ENCODE assay signal across 9 cellular contexts in the genomic region with DNA sequence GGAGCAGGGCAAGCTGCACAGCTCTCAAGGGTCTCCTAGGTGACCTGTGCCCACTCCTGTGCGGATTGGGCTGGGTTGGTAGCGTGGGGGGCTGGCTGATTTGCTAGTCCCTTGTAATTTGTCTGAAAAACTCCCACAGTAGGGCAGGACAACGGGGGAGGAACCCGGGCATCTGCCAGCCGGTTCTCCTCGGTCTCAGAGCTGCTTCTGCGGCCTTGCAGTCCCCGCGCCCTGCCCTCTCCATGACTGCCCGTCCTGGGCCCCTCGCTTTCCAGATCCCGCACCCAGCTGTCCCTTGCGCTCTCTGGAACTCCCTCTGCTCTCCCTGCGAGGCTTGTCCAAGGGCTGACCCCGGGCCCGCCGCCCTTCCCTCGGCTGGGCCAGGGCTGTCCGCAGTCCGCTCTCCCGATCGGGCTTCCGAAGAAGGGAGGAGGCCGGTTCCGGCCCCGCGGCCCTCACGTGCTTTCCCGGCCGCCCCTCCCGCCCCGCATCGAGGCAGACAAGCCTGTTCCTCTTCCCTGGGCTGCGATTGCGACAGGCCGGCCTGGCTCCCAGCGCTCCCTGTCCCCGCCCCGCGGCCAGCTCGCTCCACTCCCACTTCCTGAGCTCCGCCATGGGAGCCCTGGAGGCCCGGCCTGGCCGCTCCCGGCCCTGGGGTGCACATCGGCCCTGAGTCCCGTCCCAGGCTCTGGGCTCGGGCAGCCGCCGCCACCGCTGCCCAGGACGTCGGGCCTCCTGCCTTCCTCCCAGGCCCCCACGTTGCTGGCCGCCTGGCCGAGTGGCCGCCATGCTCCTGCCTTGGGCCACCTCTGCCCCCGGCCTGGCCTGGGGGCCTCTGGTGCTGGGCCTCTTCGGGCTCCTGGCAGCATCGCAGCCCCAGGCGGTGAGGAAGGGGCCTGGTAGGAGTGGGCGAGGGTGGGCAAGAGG. TPM values are rescaled to one million over a fixed set of nuclear protein-coding genes. Genes with fewer than 3 reads are reported as not detected.
A peak's percentile ranks its signal among the peaks of the same experiment; 100 is the strongest.
DNase-seq lines count a peak whose midpoint lies in the region; ATAC-seq, FAIRE-seq and TF ChIP-seq lines count a peak whose summit lies in the region.
"Had no signal": no experiment of that assay in that cellular context is flagged by ENCODE, and none has a peak within 500 bp of the region (broad histone marks: within the 10 kb centered on the region; RNA-seq: fewer than 3 reads in every experiment).

A gene (plus strand): TSS at position 591 of the 927 bp plus-strand sequence. CDS start 197 bp downstream, at position 788.

- POLR2A ChIA-PET in activated CD4-positive, alpha-beta memory T cell treated with anti-CD3 and anti-CD28 coated beads for 36 hours (lab: Charles Lee) = no interaction called here
- POLR2A ChIA-PET in activated CD4-positive, alpha-beta memory T cell treated with anti-CD3 and anti-CD28 coated beads, Interleukin-2, amount 10 ng/mL, durations not matched to agents 7 days and 5 days (lab: Charles Lee) = no interaction called here
- POLR2A ChIA-PET in Panc1 (lab: Charles Lee) = no interaction called here

- H3K4me1 Mint-ChIP-seq in activated CD4-positive, alpha-beta memory T cell treated with anti-CD3 and anti-CD28 coated beads for 36 hours (ENCODE audit: low read depth) = peaks cover 3% of the 10 kb centered on the region
- H3K4me1 Mint-ChIP-seq in activated CD4-positive, alpha-beta memory T cell treated with anti-CD3 and anti-CD28 coated beads, Interleukin-2, amount 10 ng/mL, durations not matched to agents 7 days and 5 days = no peaks in the 10 kb centered on the region

- H3K36me3 Mint-ChIP-seq in activated CD4-positive, alpha-beta memory T cell treated with anti-CD3 and anti-CD28 coated beads for 36 hours = no peaks in the 10 kb centered on the region
- H3K36me3 Mint-ChIP-seq in activated CD4-positive, alpha-beta memory T cell treated with anti-CD3 and anti-CD28 coated beads, Interleukin-2, amount 10 ng/mL, durations not matched to agents 7 days and 5 days (ENCODE audit: low read depth) = no peaks in the 10 kb centered on the region

- H3K4me1 ChIP-seq in Panc1 (ENCODE audit: control insufficient read depth, insufficient read depth, low read length) = no peaks in the 10 kb centered on the region
- peaks cover 4 to 9% of the 10 kb centered on the region in 2 donors for H3K4me1 ChIP-seq in small intestine (ENCODE audit: control insufficient read depth in 2 of 2, insufficient read depth in 1 of 2, low read depth in 1 of 2, low read length in 1 of 2)

- intact Hi-C loops in activated CD4-positive, alpha-beta memory T cell treated with anti-CD3 and anti-CD28 coated beads for 36 hours (cut with micrococcal nuclease) = no loop called here
- intact Hi-C loops in Panc1 (cut with micrococcal nuclease; ENCODE audit: unreplicated experiment) = no loop called here

- H3K4me3 ChIP-seq in Panc1 (ENCODE audit: low read depth in 2 of 2, low read length in 2 of 2) = no peak within 1 kb of the TSS
- peak within 1 kb of the TSS; percentile 52 for H3K4me3 ChIP-seq in kidney epithelial cell (ENCODE audit: low read depth, low read length)
- peak within 1 kb of the TSS; percentile 48 to 89 for H3K4me3 ChIP-seq in small intestine (ENCODE audit: low read depth in 1 of 2, low read length in 2 of 2)

- H3K27ac ChIP-seq in Panc1 (ENCODE audit: low read length) (no peak within 1 kb of the TSS), cingulate gyrus (ENCODE audit: low read depth, low read length) (peak within 1 kb of the TSS; percentile 91), small intestine (ENCODE audit: low read depth in 1 of 2, low read length in 1 of 2) (peak within 1 kb of the TSS; percentile 82 to 88)

- H3K27me3 Mint-ChIP-seq in activated CD4-positive, alpha-beta memory T cell treated with anti-CD3 and anti-CD28 coated beads for 36 hours = peaks cover 20% of the 10 kb centered on the region
- peaks cover 36% of the 10 kb centered on the region for H3K27me3 Mint-ChIP-seq in activated CD4-positive, alpha-beta memory T cell treated with anti-CD3 and anti-CD28 coated beads, Interleukin-2, amount 10 ng/mL, durations not matched to agents 7 days and 5 days

- FAIRE-seq in small intestine (lab: Jason Lieb, UNC) = no peak
- FAIRE-seq: G401.6 had no signal

- H3K36me3 ChIP-seq in Panc1 (ENCODE audit: control insufficient read depth, insufficient read depth, low read length) (peaks cover 5% of the 10 kb centered on the region; the same call in 1 of the 2 replicates), kidney epithelial cell (ENCODE audit: control insufficient read depth, insufficient read depth, low read length) (no peaks in the 10 kb centered on the region), small intestine (ENCODE audit: control insufficient read depth in 2 of 2, insufficient read depth in 2 of 2, low read length in 2 of 2) (peaks cover 5 to 9% of the 10 kb centered on the region in 2 donors)

- H3K4me3 Mint-ChIP-seq in activated CD4-positive, alpha-beta memory T cell treated with anti-CD3 and anti-CD28 coated beads for 36 hours = peak within 1 kb of the TSS; percentile 39
- no peak within 1 kb of the TSS for H3K4me3 Mint-ChIP-seq in activated CD4-positive, alpha-beta memory T cell treated with anti-CD3 and anti-CD28 coated beads, Interleukin-2, amount 10 ng/mL, durations not matched to agents 7 days and 5 days

- in situ Hi-C loops in Panc1 (cut with HindIII; ENCODE audit: low pct_unique_long_range_greater_than_20kb, low sequenced_read_pairs) = no loop called here

- H3K27ac Mint-ChIP-seq in activated CD4-positive, alpha-beta memory T cell treated with anti-CD3 and anti-CD28 coated beads for 36 hours = no peak within 1 kb of the TSS
- H3K27ac Mint-ChIP-seq in activated CD4-positive, alpha-beta memory T cell treated with anti-CD3 and anti-CD28 coated beads, Interleukin-2, amount 10 ng/mL, durations not matched to agents 7 days and 5 days = no peak within 1 kb of the TSS

- ATAC-seq in Panc1 (0 out of 2 replicates have a peak, but pooled peaks have one; percentile 8), GM21381 (IDR thresholded peaks at IDR 0.05; ENCODE audit: unreplicated experiment) (no peak), HG03108 (IDR thresholded peaks at IDR 0.05; ENCODE audit: unreplicated experiment) (no peak)

- H3K9me3 ChIP-seq in Panc1 (ENCODE audit: control insufficient read depth, insufficient read depth, low read depth, low read length) (no peaks in the 10 kb centered on the region), small intestine (ENCODE audit: control insufficient read depth, low read depth) (no peaks in the 10 kb centered on the region)

- H3K9me3 Mint-ChIP-seq in activated CD4-positive, alpha-beta memory T cell treated with anti-CD3 and anti-CD28 coated beads for 36 hours = no peaks in the 10 kb centered on the region
- H3K9me3 Mint-ChIP-seq in activated CD4-positive, alpha-beta memory T cell treated with anti-CD3 and anti-CD28 coated beads, Interleukin-2, amount 10 ng/mL, durations not matched to agents 7 days and 5 days = no peaks in the 10 kb centered on the region

- peak; percentile 33 for DNase-seq in activated CD4-positive, alpha-beta memory T cell treated with anti-CD3 and anti-CD28 coated beads for 36 hours
- DNase-seq in activated CD4-positive, alpha-beta memory T cell treated with anti-CD3 and anti-CD28 coated beads, Interleukin-2, amount 10 ng/mL, durations not matched to agents 7 days and 5 days = no peak
- no peak for DNase-seq in Panc1 (ENCODE audit: low read depth, low spot score)
- peak; percentile 53 for DNase-seq in kidney epithelial cell (ENCODE audit: low read depth)
- peak; percentile 94 for DNase-seq in small intestine

- TF ChIP-seq CTCF in Panc1 (IDR thresholded peaks at IDR 0.05) (no peak), kidney epithelial cell (IDR thresholded peaks at IDR 0.05; ENCODE audit: insufficient read depth, low read length, poor library complexity, severe bottlenecking) (no peak)

- 7 to 11% (median 9%) methylated on average over 36 to 62 of the region's 62 CpGs for WGBS in small intestine, 3 donors

- CTCF ChIA-PET in activated CD4-positive, alpha-beta memory T cell treated with anti-CD3 and anti-CD28 coated beads for 36 hours (lab: Charles Lee) = interaction anchor here (0.6 kb wide), 1 partner anchor 47 kb away, joined by 3 read pairs; no protein-coding TSS in a partner anchor
- CTCF ChIA-PET in activated CD4-positive, alpha-beta memory T cell treated with anti-CD3 and anti-CD28 coated beads, Interleukin-2, amount 10 ng/mL, durations not matched to agents 7 days and 5 days (lab: Charles Lee) = no interaction called here
- CTCF ChIA-PET in Panc1 (lab: Charles Lee) = no interaction called here

- no peaks in the 10 kb centered on the region for H3K27me3 ChIP-seq in Panc1 (ENCODE audit: control insufficient read depth, insufficient read depth, low read length)
- H3K27me3 ChIP-seq in kidney epithelial cell (ENCODE audit: control insufficient read depth, insufficient read depth, low read length) = no peaks in the 10 kb centered on the region
- H3K27me3 ChIP-seq in small intestine (ENCODE audit: control insufficient read depth in 2 of 2, insufficient read depth in 2 of 2, low read length in 2 of 2) = no peaks in the 10 kb centered on the region

- BruUV-seq in Panc1 (replicated peaks; lab: Mats Ljungman, UMichigan) = no TSS peak

RNA-seq across cellular contexts. Expression of the gene that starts here (rescaled TPM):
- 1 to 10 TPM; 1.5 to 1.9 TPM for total RNA-seq in activated CD4-positive, alpha-beta memory T cell treated with anti-CD3 and anti-CD28 coated beads for 36 hours
- under 1 TPM; 0.38 to 0.40 TPM for total RNA-seq in activated CD4-positive, alpha-beta memory T cell treated with anti-CD3 and anti-CD28 coated beads, Interleukin-2, amount 10 ng/mL, durations not matched to agents 7 days and 5 days
- total RNA-seq in Panc1 (2021; ENCODE audit: unreplicated experiment) (3.1 TPM), kidney epithelial cell (134 and 219 TPM in 2 replicates)
- 4.6 TPM for polyA plus RNA-seq in Panc1 (2012; ENCODE audit: insufficient read length)
- polyA plus RNA-seq in small intestine = 10 to 100 TPM; 56.5 to 80.9 (median 65.5) TPM

Comparison
In these comparisons a context has a peak if more than half of its experiments do, and no peak if none do; other contexts are left out.
1. RNA of the gene that starts here (total RNA-seq): 134 to 219 TPM in kidney epithelial cell; 3.1 TPM in Panc1 (single experiment), 1.5 to 1.9 TPM in activated CD4-positive, alpha-beta memory T cell treated with anti-CD3 and anti-CD28 coated beads for 36 hours and 0.38 to 0.40 TPM in activated CD4-positive, alpha-beta memory T cell treated with anti-CD3 and anti-CD28 coated beads, Interleukin-2, amount 10 ng/mL, durations not matched to agents 7 days and 5 days; every median in the first group is over 10 times any median in the second.
2. DNase-seq: peak in activated CD4-positive, alpha-beta memory T cell treated with anti-CD3 and anti-CD28 coated beads for 36 hours (single experiment), kidney epithelial cell (single experiment) and small intestine (single experiment); none in activated CD4-positive, alpha-beta memory T cell treated with anti-CD3 and anti-CD28 coated beads, Interleukin-2, amount 10 ng/mL, durations not matched to agents 7 days and 5 days (single experiment) and Panc1 (single experiment).
3. H3K4me3 ChIP-seq: peak in kidney epithelial cell (single experiment) and small intestine (2 of 2); none in Panc1 (0 of 2).